28 cellular contexts compared by ENCODE assay signal in genomic region chr7:12032146-12032545, GRCh38.
DNase-seq lines count a peak whose midpoint lies in the region; ATAC-seq and TF ChIP-seq lines count a peak whose summit lies in the region.
"Had no signal": no experiment of that assay in that cellular context is flagged by ENCODE, and none has a peak within 500 bp of the region (broad histone marks: within the 10 kb centered on the region; RNA-seq: fewer than 3 reads in every experiment).

No MANE protein-coding gene starts in this region.

- H2BK5ac ChIP-seq in mesenchymal stem cell (ENCODE audit: low read depth, low read length, poor library complexity, severe bottlenecking) = no peak overlapping the region

- H3K9ac ChIP-seq in HUES64 (ENCODE audit: low read depth, low read length) (peak overlapping the region; percentile 26; the same call in 1 of the 2 replicates), mesenchymal stem cell (ENCODE audit: low read length) (no peak overlapping the region)
- H3K9ac ChIP-seq: BLaER1 treated with 17β-estradiol and CSF1 and Interleukin-3, amounts not matched to agents 10 nM and 100 nM had no signal

- H3K4me1 ChIP-seq in HUES64 (ENCODE audit: insufficient read depth, low read length) (peaks cover 31% of the 10 kb centered on the region), mesenchymal stem cell (ENCODE audit: control insufficient read depth, insufficient read depth, low read depth, low read length) (peaks cover 4% of the 10 kb centered on the region), osteoblast (ENCODE audit: insufficient read depth, low read length) (peaks cover 3% of the 10 kb centered on the region)
- H3K4me1 ChIP-seq: ascending aorta, gastrocnemius medialis, pancreas, Peyer's patch, upper lobe of left lung had no signal

- TF ChIP-seq POLR2A in lower leg skin (IDR thresholded peaks at IDR 0.05) = no peak

- TF ChIP-seq CTCF in Calu3 (IDR thresholded peaks at IDR 0.05; ENCODE audit: unreplicated experiment) = no peak
- TF ChIP-seq CTCF in osteoblast (IDR thresholded peaks at IDR 0.05; ENCODE audit: extremely low read depth, low read depth, low read length) = no peak
- no peak for TF ChIP-seq CTCF in lower leg skin (IDR thresholded peaks at IDR 0.05)

- H3K9me3 ChIP-seq in HUES64 (ENCODE audit: insufficient read depth, low read depth, low read length) (no peaks in the 10 kb centered on the region), mesenchymal stem cell (ENCODE audit: control insufficient read depth, low read length) (no peaks in the 10 kb centered on the region), osteoblast (ENCODE audit: low read depth, low read length) (no peaks in the 10 kb centered on the region)
- H3K9me3 ChIP-seq: ascending aorta; BLaER1 treated with 17β-estradiol and CSF1 and Interleukin-3, amounts not matched to agents 10 nM and 100 nM; gastrocnemius medialis; pancreas; Peyer's patch; upper lobe of left lung had no signal

- DNase-seq in Calu3 (no peak), astrocyte of the hippocampus (ENCODE audit: low read depth, low spot score) (peak; percentile 26), mesenchymal stem cell (no peak), osteoblast (ENCODE audit: insufficient read length, low spot score, missing footprints) (no peak), lower leg skin (ENCODE audit: low spot score in 2 of 2) (no peak), NCI-H1694 (lab: John Stamatoyannopoulos, UW) (no peak)
- DNase-seq: activated CD4-positive, alpha-beta T cell treated with anti-CD3 and anti-CD28 coated beads for 48 hours; activated gamma-delta T cell; activated naive CD8-positive, alpha-beta T cell treated with anti-CD3 and anti-CD28 coated beads, Interleukin-2, amount 10 ng/mL, durations not matched to agents 7 days and 5 days; activated T-cell treated with anti-CD3 and anti-CD28 coated beads, Interleukin-2, amount 50 U/mL, for 24 hours; gastrocnemius medialis; NCI-H1105; NCI-H1930; NCI-H526 treated with DMSO at 0.1 percent for 48 hours; pancreas; Peyer's patch; right cardiac atrium; stimulated activated CD4-positive, alpha-beta T cell treated with anti-CD3 and anti-CD28 coated beads, Interleukin-4, amount 100 ng/mL, for 1 hour; upper lobe of left lung had no signal

- no peak overlapping the region for H2BK15ac ChIP-seq in mesenchymal stem cell (ENCODE audit: low read depth, poor library complexity, severe bottlenecking)

- H3K79me2 ChIP-seq in osteoblast (ENCODE audit: insufficient read depth, low read length) = no peaks in the 10 kb centered on the region

- no peaks in the 10 kb centered on the region for H3K36me3 ChIP-seq in HUES64 (ENCODE audit: insufficient read depth, low read length)
- H3K36me3 ChIP-seq in mesenchymal stem cell (ENCODE audit: control insufficient read depth in 1 of 2, insufficient read depth in 2 of 2, low read depth in 1 of 2, low read length in 2 of 2) = no peaks in the 10 kb centered on the region
- H3K36me3 ChIP-seq in osteoblast (ENCODE audit: insufficient read depth, low read length) = no peaks in the 10 kb centered on the region
- H3K36me3 ChIP-seq: ascending aorta; BLaER1 treated with 17β-estradiol and CSF1 and Interleukin-3, amounts not matched to agents 10 nM and 100 nM; gastrocnemius medialis; pancreas; Peyer's patch; SJCRH30; upper lobe of left lung had no signal

- H3K27me3 ChIP-seq in HUES64 (ENCODE audit: insufficient read depth, low read length) = no peaks in the 10 kb centered on the region
- no peaks in the 10 kb centered on the region for H3K27me3 ChIP-seq in mesenchymal stem cell (ENCODE audit: control insufficient read depth in 1 of 2, insufficient read depth in 1 of 2, low read length in 2 of 2)
- H3K27me3 ChIP-seq in osteoblast (ENCODE audit: insufficient read depth, low read length) = no peaks in the 10 kb centered on the region
- H3K27me3 ChIP-seq: ascending aorta; BLaER1 treated with 17β-estradiol and CSF1 and Interleukin-3, amounts not matched to agents 10 nM and 100 nM; gastrocnemius medialis; pancreas; Peyer's patch; SJCRH30; upper lobe of left lung had no signal

- H3K79me1 ChIP-seq in mesenchymal stem cell (replicated peaks; ENCODE audit: low read length, poor library complexity, severe bottlenecking) = no peaks in the 10 kb centered on the region

- H3K4me2 ChIP-seq in mesenchymal stem cell (ENCODE audit: low read length, poor library complexity, severe bottlenecking) (no peak overlapping the region), osteoblast (ENCODE audit: insufficient read depth, low read length) (no peak overlapping the region)
- H3K4me2 ChIP-seq: BLaER1 treated with 17β-estradiol and CSF1 and Interleukin-3, amounts not matched to agents 10 nM and 100 nM had no signal

- H2AK5ac ChIP-seq in mesenchymal stem cell (ENCODE audit: low read length, severe bottlenecking) = no peak overlapping the region

- H3K4me3 Mint-ChIP-seq in Calu3 (ENCODE audit: low read depth, unreplicated experiment) = peak overlapping the region; percentile 31
- H3K4me3 Mint-ChIP-seq: activated naive CD8-positive, alpha-beta T cell treated with anti-CD3 and anti-CD28 coated beads, Interleukin-2, amount 10 ng/mL, durations not matched to agents 7 days and 5 days; activated T-cell treated with anti-CD3 and anti-CD28 coated beads, Interleukin-2, amount 50 U/mL, for 24 hours; central memory CD8-positive, alpha-beta T cell; nephron; T-helper 1 cell treated with Interleukin-12 subunit alpha and Interleukin-12 subunit beta and Interleukin-4 antibody, amounts not matched to agents 30 μg/mL and 1 μg/mL, for 36 hours had no signal

- peak overlapping the region; percentile 98 for H3K27ac Mint-ChIP-seq in Calu3 (ENCODE audit: unreplicated experiment)
- H3K27ac Mint-ChIP-seq: activated naive CD8-positive, alpha-beta T cell treated with anti-CD3 and anti-CD28 coated beads, Interleukin-2, amount 10 ng/mL, durations not matched to agents 7 days and 5 days; activated T-cell treated with anti-CD3 and anti-CD28 coated beads, Interleukin-2, amount 50 U/mL, for 24 hours; T-helper 1 cell treated with Interleukin-12 subunit alpha and Interleukin-12 subunit beta and Interleukin-4 antibody, amounts not matched to agents 30 μg/mL and 1 μg/mL, for 36 hours had no signal

- no peaks in the 10 kb centered on the region for H3K27me3 Mint-ChIP-seq in Calu3 (ENCODE audit: unreplicated experiment)

- no peak overlapping the region for H4K91ac ChIP-seq in mesenchymal stem cell (ENCODE audit: low read length)

- intact Hi-C loops in Calu3 (cut with micrococcal nuclease; ENCODE audit: unreplicated experiment) (no loop called here), lower leg skin (cut with DNase I; ENCODE audit: low total_unique reads) (no loop called here)

- H3K27ac ChIP-seq in HUES64 (ENCODE audit: low read depth, low read length) (peak overlapping the region; percentile 40), mesenchymal stem cell (ENCODE audit: low read length, poor library complexity, severe bottlenecking) (peak overlapping the region; percentile 59), osteoblast (ENCODE audit: low read depth, low read length) (no peak overlapping the region)
- H3K27ac ChIP-seq: ascending aorta; BLaER1 treated with 17β-estradiol and CSF1 and Interleukin-3, amounts not matched to agents 10 nM and 100 nM; gastrocnemius medialis; HL-60; pancreas; Peyer's patch; upper lobe of left lung had no signal

- peaks cover 3% of the 10 kb centered on the region for H3K9me3 Mint-ChIP-seq in Calu3 (ENCODE audit: low read depth, unreplicated experiment)
- H3K9me3 Mint-ChIP-seq: activated naive CD8-positive, alpha-beta T cell treated with anti-CD3 and anti-CD28 coated beads, Interleukin-2, amount 10 ng/mL, durations not matched to agents 7 days and 5 days; activated T-cell treated with anti-CD3 and anti-CD28 coated beads, Interleukin-2, amount 50 U/mL, for 24 hours; central memory CD8-positive, alpha-beta T cell; nephron; T-helper 1 cell treated with Interleukin-12 subunit alpha and Interleukin-12 subunit beta and Interleukin-4 antibody, amounts not matched to agents 30 μg/mL and 1 μg/mL, for 36 hours had no signal

- peaks cover 6% of the 10 kb centered on the region for H3K36me3 Mint-ChIP-seq in Calu3 (ENCODE audit: insufficient read depth, unreplicated experiment)
- H3K36me3 Mint-ChIP-seq: activated naive CD8-positive, alpha-beta T cell treated with anti-CD3 and anti-CD28 coated beads, Interleukin-2, amount 10 ng/mL, durations not matched to agents 7 days and 5 days had no signal

- no peak overlapping the region for H2BK120ac ChIP-seq in mesenchymal stem cell (ENCODE audit: low read depth, low read length)

- H4K8ac ChIP-seq in mesenchymal stem cell (ENCODE audit: low read length) = no peak overlapping the region

- TSS peak; percentile 84 for BruUV-seq in Calu3 (replicated peaks; lab: Mats Ljungman, UMichigan)

- H4K20me1 ChIP-seq in osteoblast (ENCODE audit: insufficient read depth, low read length) = no peaks in the 10 kb centered on the region
- H4K20me1 ChIP-seq: BLaER1 treated with 17β-estradiol and CSF1 and Interleukin-3, amounts not matched to agents 10 nM and 100 nM had no signal

- H3K18ac ChIP-seq in mesenchymal stem cell (ENCODE audit: low read depth in 1 of 2, low read length in 2 of 2) = no peak overlapping the region

- CTCF ChIA-PET in Calu3 (lab: Charles Lee) = interaction anchor here (0.6 kb wide), 2 partner anchors 11 to 93 kb away, joined by 3 read pairs; no protein-coding TSS in a partner anchor

- no peak overlapping the region for H3K14ac ChIP-seq in mesenchymal stem cell (ENCODE audit: low read length in 2 of 2)

- peaks cover 46% of the 10 kb centered on the region for H3K4me1 Mint-ChIP-seq in Calu3 (ENCODE audit: low read depth, unreplicated experiment)
- H3K4me1 Mint-ChIP-seq: central memory CD8-positive, alpha-beta T cell; nephron had no signal

- ATAC-seq in HG02870 (IDR thresholded peaks at IDR 0.05; ENCODE audit: unreplicated experiment) = no peak
- ATAC-seq: gastrocnemius medialis, pancreas, right cardiac atrium had no signal

- WGBS in HUES64 = 97% methylated on average over 1 of the region's 1 CpG
- 87% methylated on average over 1 of the region's 1 CpG for WGBS in mesenchymal stem cell
- WGBS in lower leg skin, 2 donors = 61 to 67% methylated on average over 1 of the region's 1 CpG

- no peak overlapping the region for H3K4ac ChIP-seq in mesenchymal stem cell (ENCODE audit: low read depth in 1 of 2, low read length in 2 of 2)

- no peak overlapping the region for H3K23ac ChIP-seq in mesenchymal stem cell (ENCODE audit: low read length in 2 of 2)

- no peak overlapping the region for H2AFZ ChIP-seq in mesenchymal stem cell (ENCODE audit: low read depth, low read length)
- H2AFZ ChIP-seq in osteoblast (ENCODE audit: low read length) = no peak overlapping the region

- H3K4me3 ChIP-seq in HUES64 (ENCODE audit: low read length) (no peak overlapping the region), mesenchymal stem cell (ENCODE audit: insufficient read depth in 1 of 2, low read depth in 1 of 2, low read length in 2 of 2) (no peak overlapping the region), osteoblast (ENCODE audit: insufficient read depth, low read length) (no peak overlapping the region), lower leg skin (ENCODE audit: low read depth, poor library complexity, severe bottlenecking) (no peak overlapping the region)
- H3K4me3 ChIP-seq: ascending aorta; BLaER1 treated with 17β-estradiol and CSF1 and Interleukin-3, amounts not matched to agents 10 nM and 100 nM; gastrocnemius medialis; pancreas; Peyer's patch; SJCRH30; upper lobe of left lung had no signal

- no peak overlapping the region for H2BK12ac ChIP-seq in mesenchymal stem cell (ENCODE audit: low read length in 2 of 2)
